In the genomic region with DNA sequence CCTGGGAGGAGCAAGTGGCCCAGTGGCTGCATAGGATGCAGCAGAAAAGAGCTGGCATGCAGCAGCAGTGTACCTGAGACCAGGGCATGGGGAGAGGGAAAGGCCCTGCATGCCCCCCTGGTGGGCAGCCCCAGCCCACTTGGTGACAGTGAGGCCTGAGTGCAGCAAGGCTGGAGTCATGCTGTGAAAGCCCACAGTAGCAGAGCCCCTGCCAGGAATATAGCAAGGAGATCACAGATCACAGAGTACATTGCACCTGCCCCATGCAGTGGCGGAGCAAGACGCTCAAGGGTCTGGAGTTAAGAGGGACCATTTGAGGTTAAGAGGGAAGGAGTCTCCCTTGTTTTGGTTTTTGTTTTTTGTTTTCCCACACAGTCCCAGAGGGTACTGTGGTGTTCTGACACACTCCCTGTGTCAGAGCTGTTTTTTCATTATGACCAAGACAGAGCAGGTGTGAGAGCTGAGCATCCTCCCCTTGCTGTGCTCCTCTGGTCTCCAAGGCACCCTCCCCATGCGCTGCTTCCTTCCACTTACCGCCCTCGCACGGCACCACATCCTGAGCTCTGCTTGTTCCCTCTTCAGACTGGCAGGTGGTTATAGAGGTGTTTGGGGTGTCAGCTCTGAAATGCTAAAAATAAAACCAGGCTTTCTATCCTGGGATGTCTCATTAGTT, we compare ENCODE assay signal across 8 cellular contexts.
DNase-seq lines count a peak whose midpoint lies in the region; ATAC-seq and TF ChIP-seq lines count a peak whose summit lies in the region.

No MANE protein-coding gene starts in this region.

- H3K36me3 Mint-ChIP-seq in CD4-positive, alpha-beta memory T cell: peaks cover 2 to 14% of the 10 kb centered on the region in 2 donors
- no peaks in the 10 kb centered on the region for H3K36me3 Mint-ChIP-seq in stimulated activated naive CD8-positive, alpha-beta T cell treated with anti-CD3 and anti-CD28 coated beads, Interleukin-15, Interleukin-2, amounts not matched to agents 100 ng/mL and 50 ng/mL, for 24 hours (ENCODE audit: low read depth)

- no peaks in the 10 kb centered on the region for H3K36me3 ChIP-seq in CD4-positive, alpha-beta memory T cell (ENCODE audit: insufficient read depth, low read length)
- no peaks in the 10 kb centered on the region for H3K36me3 ChIP-seq in left lung

- no peaks in the 10 kb centered on the region for H3K9me3 ChIP-seq in CD4-positive, alpha-beta memory T cell (ENCODE audit: control insufficient read depth in 1 of 2, low read length in 2 of 2)
- H3K9me3 ChIP-seq in left lung: no peaks in the 10 kb centered on the region

- CTCF ChIA-PET in CD4-positive, alpha-beta memory T cell (lab: Charles Lee; ENCODE audit: partially characterized antibody): interaction anchor here (0.5 to 12.7 kb wide), 30 partner anchors 11 to 221 kb away, joined by 3 to 258 read pairs (median 4); a partner anchor contains a TSS

- H3K4me1 Mint-ChIP-seq in CD4-positive, alpha-beta memory T cell: peaks cover 46 to 77% (median 64%) of the 10 kb centered on the region in 4 donors
- peaks cover 37% of the 10 kb centered on the region for H3K4me1 Mint-ChIP-seq in stimulated activated naive CD8-positive, alpha-beta T cell treated with anti-CD3 and anti-CD28 coated beads, Interleukin-15, Interleukin-2, amounts not matched to agents 100 ng/mL and 50 ng/mL, for 24 hours (ENCODE audit: low read depth)

- H3K27me3 Mint-ChIP-seq in CD4-positive, alpha-beta memory T cell: peaks cover 0 to 2% of the 10 kb centered on the region in 2 donors
- H3K27me3 Mint-ChIP-seq in stimulated activated naive CD8-positive, alpha-beta T cell treated with anti-CD3 and anti-CD28 coated beads, Interleukin-15, Interleukin-2, amounts not matched to agents 100 ng/mL and 50 ng/mL, for 24 hours: no peaks in the 10 kb centered on the region

- DNase-seq in CD4-positive, alpha-beta memory T cell: peak; percentile 80 to 86 (median 84)
- DNase-seq in activated CD8-positive, alpha-beta memory T cell treated with anti-CD3 and anti-CD28 coated beads for 1 hour (ENCODE audit: extremely low read depth in 1 of 2, low read depth in 1 of 2): peak; percentile 32 to 43
- DNase-seq in left lung (peak in 1 of 2 donors; percentile 46), mucosa of gallbladder (ENCODE audit: low spot score) (no peak), SK-N-DZ (ENCODE audit: low spot score) (no peak)

- intact Hi-C loops in CD4-positive, alpha-beta memory T cell (cut with micrococcal nuclease): loop anchor here (1.0 to 10.0 kb wide), 5 partner anchors 19 to 679 kb away; a partner anchor contains a TSS
- intact Hi-C loops in left lung (cut with DNase I): no loop called here

- no peak for TF ChIP-seq CTCF in left lung (IDR thresholded peaks at IDR 0.05)

- peak overlapping the region; percentile 86 to 97 (median 92) for H3K27ac Mint-ChIP-seq in CD4-positive, alpha-beta memory T cell
- peak overlapping the region; percentile 84 for H3K27ac Mint-ChIP-seq in stimulated activated naive CD8-positive, alpha-beta T cell treated with anti-CD3 and anti-CD28 coated beads, Interleukin-15, Interleukin-2, amounts not matched to agents 100 ng/mL and 50 ng/mL, for 24 hours

- H3K9me3 Mint-ChIP-seq in CD4-positive, alpha-beta memory T cell: no peaks in the 10 kb centered on the region
- H3K9me3 Mint-ChIP-seq in stimulated activated naive CD8-positive, alpha-beta T cell treated with anti-CD3 and anti-CD28 coated beads, Interleukin-15, Interleukin-2, amounts not matched to agents 100 ng/mL and 50 ng/mL, for 24 hours: no peaks in the 10 kb centered on the region

- peak overlapping the region; percentile 86 to 96 (median 94) for H3K4me3 Mint-ChIP-seq in CD4-positive, alpha-beta memory T cell
- H3K4me3 Mint-ChIP-seq in stimulated activated naive CD8-positive, alpha-beta T cell treated with anti-CD3 and anti-CD28 coated beads, Interleukin-15, Interleukin-2, amounts not matched to agents 100 ng/mL and 50 ng/mL, for 24 hours: peak overlapping the region; percentile 72

- H3K4me1 ChIP-seq in CD4-positive, alpha-beta memory T cell (ENCODE audit: insufficient read depth, low read length): peaks cover 64% of the 10 kb centered on the region
- peaks cover 0 to 17% of the 10 kb centered on the region in 2 donors for H3K4me1 ChIP-seq in left lung

- peak overlapping the region; percentile 72 to 82 for H3K4me3 ChIP-seq in CD4-positive, alpha-beta memory T cell (ENCODE audit: low read length in 2 of 2)
- H3K4me3 ChIP-seq in left lung: no peak overlapping the region

- ATAC-seq in GM21360 (IDR thresholded peaks at IDR 0.05; ENCODE audit: unreplicated experiment) (peak; percentile 94), HG03565 (IDR thresholded peaks at IDR 0.05; ENCODE audit: unreplicated experiment) (peak; percentile 96), left lung (peak; percentile 71)

- POLR2A ChIA-PET in CD4-positive, alpha-beta memory T cell (lab: Charles Lee; ENCODE audit: partially characterized antibody): interaction anchor here (0.6 to 10.2 kb wide), 42 partner anchors 9 to 804 kb away, joined by 3 to 263 read pairs (median 4); a partner anchor contains a TSS

- peak overlapping the region; percentile 59 for H3K27ac ChIP-seq in CD4-positive, alpha-beta memory T cell (ENCODE audit: low read depth, low read length)
- H3K27ac ChIP-seq in left lung: peak overlapping the region in 1 of 2 donors; percentile 46

- no peaks in the 10 kb centered on the region for H3K27me3 ChIP-seq in CD4-positive, alpha-beta memory T cell (ENCODE audit: insufficient read depth, low read length)
- no peaks in the 10 kb centered on the region for H3K27me3 ChIP-seq in left lung

Comparison
In these comparisons a context has a peak if more than half of its experiments do, and no peak if none do; other contexts are left out.
1. DNase-seq: peak in CD4-positive, alpha-beta memory T cell (5 of 5) and activated CD8-positive, alpha-beta memory T cell treated with anti-CD3 and anti-CD28 coated beads for 1 hour (2 of 2); none in mucosa of gallbladder (single experiment) and SK-N-DZ (single experiment).
2. H3K4me3 ChIP-seq: peak in CD4-positive, alpha-beta memory T cell (2 of 2); none in left lung (0 of 2).
3. Peak in every context shown above with its lines, with median percentiles within 50 percentile points of each other: ATAC-seq.